In the genomic region with DNA sequence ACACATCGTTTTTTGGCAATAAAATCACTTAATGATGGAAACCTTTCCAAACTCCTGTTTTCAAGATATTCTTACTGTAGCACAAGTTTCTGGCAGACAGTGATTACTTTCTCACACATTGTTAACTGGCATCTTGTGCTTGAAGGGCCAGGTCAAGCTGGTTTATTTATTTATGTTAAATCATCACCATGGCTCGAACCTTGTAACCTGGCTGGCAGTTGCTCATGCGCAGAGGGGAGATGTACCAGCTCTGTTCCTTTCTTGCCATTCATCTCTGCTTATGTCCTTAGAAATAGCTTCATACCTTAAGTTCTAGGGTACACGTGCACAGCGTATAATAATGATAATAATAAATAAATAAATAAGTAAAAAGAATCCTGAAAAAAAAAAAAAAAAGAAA, we compare ENCODE assay signal across 23 cellular contexts. TPM values are rescaled to one million over a fixed set of nuclear protein-coding genes. Genes with fewer than 3 reads are reported as not detected.
A peak's percentile ranks its signal among the peaks of the same experiment; 100 is the strongest.
DNase-seq lines count a peak whose midpoint lies in the region; ATAC-seq and TF ChIP-seq lines count a peak whose summit lies in the region.
"Had no signal": no experiment of that assay in that cellular context is flagged by ENCODE, and none has a peak within 500 bp of the region (broad histone marks: within the 10 kb centered on the region; RNA-seq: fewer than 3 reads in every experiment).

No MANE protein-coding gene starts in this region.

- H3K27me3 Mint-ChIP-seq in activated CD4-positive, alpha-beta T cell treated with anti-CD3 and anti-CD28 coated beads, Interleukin-2, amount 10 ng/mL, durations not matched to agents 24 days and 14 days, result peaks cover 33% of the 10 kb centered on the region

- H3K4me3 ChIP-seq in right atrium auricular region, result no peak overlapping the region
- H3K4me3 ChIP-seq: MG63 had no signal

- H3K4me3 Mint-ChIP-seq in activated CD4-positive, alpha-beta T cell treated with anti-CD3 and anti-CD28 coated beads, Interleukin-2, amount 10 ng/mL, durations not matched to agents 24 days and 14 days, result no peak overlapping the region

- H3K27me3 ChIP-seq in right atrium auricular region, result no peaks in the 10 kb centered on the region

- no peaks in the 10 kb centered on the region for H3K4me1 ChIP-seq in right atrium auricular region

- H3K4me1 Mint-ChIP-seq in activated CD4-positive, alpha-beta T cell treated with anti-CD3 and anti-CD28 coated beads, Interleukin-2, amount 10 ng/mL, durations not matched to agents 24 days and 14 days, result no peaks in the 10 kb centered on the region

- H3K36me3 ChIP-seq in right atrium auricular region, result no peaks in the 10 kb centered on the region
- H3K36me3 ChIP-seq: MG63 had no signal

- ATAC-seq in Right ventricle myocardium superior (ENCODE audit: poor library complexity), result peak; percentile 40
- ATAC-seq in left ventricle myocardium superior, result peak; percentile 31
- ATAC-seq in GM21528 (IDR thresholded peaks at IDR 0.05; ENCODE audit: low FRiP score, unreplicated experiment), result no peak
- no peak for ATAC-seq in stimulated activated naive CD8-positive, alpha-beta T cell treated with anti-CD3 and anti-CD28 coated beads, Interleukin-15, Interleukin-2, amounts not matched to agents 100 U/mL and 50 U/mL, for 24 hours

- no peak for TF ChIP-seq CTCF in right atrium auricular region (IDR thresholded peaks at IDR 0.05)

- intact Hi-C loops in Right ventricle myocardium superior (cut with DNase I) (no loop called here), left ventricle myocardium superior (cut with micrococcal nuclease) (no loop called here)
- intact Hi-C loops in activated CD4-positive, alpha-beta T cell treated with anti-CD3 and anti-CD28 coated beads, Interleukin-2, amount 10 ng/mL, durations not matched to agents 24 days and 14 days (cut with micrococcal nuclease), result no loop called here

- DNase-seq in Right ventricle myocardium superior (peak; percentile 43), right atrium auricular region (ENCODE audit: low spot score) (no peak), NCI-H526 treated with DMSO at 0.1 percent for 48 hours (lab: John Stamatoyannopoulos, UW) (peak; percentile 5), left ventricle myocardium superior (peak; percentile 44), renal cortical epithelial cell (ENCODE audit: low read depth) (peak; percentile 14)
- no peak for DNase-seq in activated CD4-positive, alpha-beta T cell treated with anti-CD3 and anti-CD28 coated beads, Interleukin-2, amount 10 ng/mL, durations not matched to agents 24 days and 14 days
- no peak for DNase-seq in stimulated activated naive CD8-positive, alpha-beta T cell treated with anti-CD3 and anti-CD28 coated beads, Interleukin-15, Interleukin-2, amounts not matched to agents 100 U/mL and 50 U/mL, for 24 hours
- DNase-seq: DMS53; EL; GDM1; KG1; MG63; NCI-H1105 treated with DMSO at 0.1 percent for 48 hours; NCI-H146; NCI-H1930; NCI-H2107; NCI-H524; NCI-H82; NK-92 treated with Interleukin-12 subunit alpha and Interleukin-12 subunit beta, amount 100 ng/mL, for 24 hours; RPMI8226; SHP77 treated with DMSO at 0.1 percent for 48 hours had no signal

- no peaks in the 10 kb centered on the region for H3K36me3 Mint-ChIP-seq in activated CD4-positive, alpha-beta T cell treated with anti-CD3 and anti-CD28 coated beads, Interleukin-2, amount 10 ng/mL, durations not matched to agents 24 days and 14 days (ENCODE audit: low read depth)

- no peaks in the 10 kb centered on the region for H3K9me3 ChIP-seq in right atrium auricular region
- H3K9me3 ChIP-seq: MG63 had no signal

- no peaks in the 10 kb centered on the region for H3K9me3 Mint-ChIP-seq in activated CD4-positive, alpha-beta T cell treated with anti-CD3 and anti-CD28 coated beads, Interleukin-2, amount 10 ng/mL, durations not matched to agents 24 days and 14 days

- H3K27ac ChIP-seq in right atrium auricular region, result peak overlapping the region in 1 of 2 donors; percentile 15

- H3K27ac Mint-ChIP-seq in activated CD4-positive, alpha-beta T cell treated with anti-CD3 and anti-CD28 coated beads, Interleukin-2, amount 10 ng/mL, durations not matched to agents 24 days and 14 days, result no peak overlapping the region

RNA-seq across cellular contexts. Expression of a gene that starts 10.3 kb away (rescaled TPM):
- 36.0 TPM for total RNA-seq in Right ventricle myocardium superior
- total RNA-seq in right atrium auricular region, result 10 to 100 TPM; 26.1 to 38.0 TPM
- 36.7 TPM for total RNA-seq in left ventricle myocardium superior
- total RNA-seq in renal cortical epithelial cell, result 82.0 and 113 TPM in 2 replicates
- 15.7 and 17.6 TPM in 2 replicates for total RNA-seq in activated CD4-positive, alpha-beta T cell treated with anti-CD3 and anti-CD28 coated beads, Interleukin-2, amount 10 ng/mL, durations not matched to agents 24 days and 14 days

RNA-seq across cellular contexts. Expression of a gene that starts 43.6 kb away (rescaled TPM):
- total RNA-seq in Right ventricle myocardium superior, result 7.7 TPM
- 1 to 10 TPM; 5.1 to 7.0 TPM for total RNA-seq in right atrium auricular region
- 11.2 TPM for total RNA-seq in left ventricle myocardium superior
- total RNA-seq in renal cortical epithelial cell, result 0.50 and 2.3 TPM in 2 replicates
- not detected in 2 replicates for total RNA-seq in activated CD4-positive, alpha-beta T cell treated with anti-CD3 and anti-CD28 coated beads, Interleukin-2, amount 10 ng/mL, durations not matched to agents 24 days and 14 days
- total RNA-seq: A172 had no signal

Comparison
In these comparisons a context has a peak if more than half of its experiments do, and no peak if none do; other contexts are left out.
1. DNase-seq: peak in Right ventricle myocardium superior (single experiment), NCI-H526 treated with DMSO at 0.1 percent for 48 hours (single experiment), left ventricle myocardium superior (single experiment) and renal cortical epithelial cell (single experiment); none in right atrium auricular region (single experiment), activated CD4-positive, alpha-beta T cell treated with anti-CD3 and anti-CD28 coated beads, Interleukin-2, amount 10 ng/mL, durations not matched to agents 24 days and 14 days (single experiment) and stimulated activated naive CD8-positive, alpha-beta T cell treated with anti-CD3 and anti-CD28 coated beads, Interleukin-15, Interleukin-2, amounts not matched to agents 100 U/mL and 50 U/mL, for 24 hours (single experiment).
2. ATAC-seq: peak in Right ventricle myocardium superior (single experiment) and left ventricle myocardium superior (single experiment); none in GM21528 (single experiment) and stimulated activated naive CD8-positive, alpha-beta T cell treated with anti-CD3 and anti-CD28 coated beads, Interleukin-15, Interleukin-2, amounts not matched to agents 100 U/mL and 50 U/mL, for 24 hours (single experiment).